8 cellular contexts compared by ENCODE assay signal in the genomic region with DNA sequence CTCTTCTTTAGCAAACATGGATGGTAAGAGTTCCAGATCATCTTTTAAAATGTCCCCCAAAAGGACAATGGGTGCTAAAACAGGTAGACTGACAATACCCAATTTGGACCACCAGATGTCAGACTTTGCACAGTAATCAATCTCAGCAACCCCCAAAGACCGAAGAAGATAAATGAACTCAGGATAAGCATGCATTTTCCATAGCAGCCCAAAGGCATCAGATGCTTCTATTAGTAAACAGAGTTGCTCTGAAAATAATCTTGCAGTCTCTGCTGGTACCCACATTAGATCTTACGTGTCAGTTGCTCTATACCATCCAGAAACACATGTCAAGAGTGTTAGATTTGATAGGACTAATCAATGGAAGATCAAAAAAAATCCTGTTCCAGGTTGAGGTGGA. TPM values are rescaled to one million over a fixed set of nuclear protein-coding genes. Genes with fewer than 3 reads are reported as not detected.
DNase-seq lines count a peak whose midpoint lies in the region; ATAC-seq and TF ChIP-seq lines count a peak whose summit lies in the region.

No MANE protein-coding gene starts in this region.

- intact Hi-C loops in colonic mucosa (cut with DNase I), result loop anchor here (5.0 to 10.0 kb wide), 3 partner anchors 63 to 555 kb away; no protein-coding TSS in a partner anchor
- intact Hi-C loops in right lobe of liver (cut with DNase I), result no loop called here
- intact Hi-C loops in tibial artery (cut with DNase I; ENCODE audit: low total_unique reads), result loop anchor here (5.0 kb wide), 1 partner anchor 63 kb away; no protein-coding TSS in a partner anchor

- ATAC-seq in GM21529 (IDR thresholded peaks at IDR 0.05; ENCODE audit: unreplicated experiment), result peak; percentile 73
- peak; percentile 81 to 91 (median 86) for ATAC-seq in right lobe of liver

- TF ChIP-seq RAD21 in SK-N-SH (IDR thresholded peaks at IDR 0.05; ENCODE audit: low read length), result peak; percentile 97

- H3K4me1 ChIP-seq in SK-N-SH (ENCODE audit: control insufficient read depth in 1 of 2, insufficient read depth in 2 of 2, low read depth in 1 of 2, low read length in 1 of 2), result peaks cover 18 to 29% of the 10 kb centered on the region in 2 experiments
- no peaks in the 10 kb centered on the region for H3K4me1 ChIP-seq in colonic mucosa
- H3K4me1 ChIP-seq in right lobe of liver, result no peaks in the 10 kb centered on the region
- peaks cover 0 to 7% (median 2%) of the 10 kb centered on the region in 4 donors for H3K4me1 ChIP-seq in tibial artery

- TF ChIP-seq CTCF in SK-N-SH (IDR thresholded peaks at IDR 0.05), result peak; percentile 78
- peak; percentile 56 for TF ChIP-seq CTCF in colonic mucosa (IDR thresholded peaks at IDR 0.05)
- peak; percentile 70 to 82 (median 72) for TF ChIP-seq CTCF in right lobe of liver (IDR thresholded peaks at IDR 0.05)
- TF ChIP-seq CTCF in tibial artery (IDR thresholded peaks at IDR 0.05), result peak; percentile 68 to 84

- H3F3A ChIP-seq in SK-N-SH (replicated peaks; ENCODE audit: insufficient read depth), result peaks cover 18% of the 10 kb centered on the region

- H3K4me3 ChIP-seq in SK-N-SH (ENCODE audit: low read depth in 2 of 2, low read length in 1 of 2), result no peak overlapping the region; a peak in 1 of 4 replicates
- no peak overlapping the region for H3K4me3 ChIP-seq in colonic mucosa
- H3K4me3 ChIP-seq in right lobe of liver, result no peak overlapping the region
- no peak overlapping the region for H3K4me3 ChIP-seq in tibial artery

- CTCF ChIA-PET in SK-N-SH (lab: Yijun Ruan, JAX), result interaction anchor here (0.6 to 11.8 kb wide), 40 partner anchors 9 to 1254 kb away, joined by 3 to 233 read pairs (median 4); no protein-coding TSS in a partner anchor

- no peak overlapping the region for H2AFZ ChIP-seq in SK-N-SH (ENCODE audit: low read depth)

- H3K36me3 ChIP-seq in SK-N-SH (replicated peaks in 1 of 2; ENCODE audit: control insufficient read depth in 1 of 2, insufficient read depth in 2 of 2, low read length in 1 of 2) (no peaks in the 10 kb centered on the region), colonic mucosa (no peaks in the 10 kb centered on the region), right lobe of liver (no peaks in the 10 kb centered on the region), tibial artery (no peaks in the 10 kb centered on the region)

- WGBS in SK-N-SH (ENCODE audit: low lambda C conversion rate), result 16% methylated on average over 2 of the region's 2 CpGs
- WGBS in right lobe of liver (ENCODE audit: insufficient coverage, low coverage, low lambda C conversion rate, missing lambda C conversion rate), result 3% methylated on average over 2 of the region's 2 CpGs

- H3K79me2 ChIP-seq in SK-N-SH (ENCODE audit: insufficient read depth), result no peaks in the 10 kb centered on the region

- no peak for TF ChIP-seq POLR2A in right lobe of liver (IDR thresholded peaks at IDR 0.05)

- POLR2A ChIA-PET in SK-N-SH (lab: Yijun Ruan, JAX), result no interaction called here

- H3K9me2 ChIP-seq in SK-N-SH, result no peaks in the 10 kb centered on the region

- DNase-seq in NCI-H524 (lab: John Stamatoyannopoulos, UW) (peak; percentile 34 to 72), NCI-H524 treated with DMSO at 0.1 percent for 48 hours (lab: John Stamatoyannopoulos, UW) (no peak), LoVo (ENCODE audit: low spot score) (peak; percentile 27), SK-N-SH (peak; percentile 45), colonic mucosa (peak; percentile 35), right lobe of liver (no peak), tibial artery (no peak)

- no peak overlapping the region for H3K9ac ChIP-seq in SK-N-SH
- H3K9ac ChIP-seq in colonic mucosa (ENCODE audit: low read depth in 2 of 2, low read length in 2 of 2), result no peak overlapping the region

- H3K27ac ChIP-seq in SK-N-SH (ENCODE audit: low read depth in 2 of 2, low read length in 1 of 2) (no peak overlapping the region), colonic mucosa (no peak overlapping the region), right lobe of liver (no peak overlapping the region), tibial artery (no peak overlapping the region)

- H3K4me2 ChIP-seq in SK-N-SH, result no peak overlapping the region

- no peak for TF ChIP-seq EP300 in SK-N-SH (IDR thresholded peaks at IDR 0.05; ENCODE audit: borderline replicate concordance in 1 of 2, low read depth in 1 of 2, low read length in 1 of 2)

- no peaks in the 10 kb centered on the region for H4K20me1 ChIP-seq in SK-N-SH (ENCODE audit: insufficient read depth)

- H3K27me3 ChIP-seq in SK-N-SH (ENCODE audit: insufficient read depth) (no peaks in the 10 kb centered on the region), colonic mucosa (no peaks in the 10 kb centered on the region), right lobe of liver (no peaks in the 10 kb centered on the region), tibial artery (no peaks in the 10 kb centered on the region)

- H3K9me3 ChIP-seq in SK-N-SH (no peaks in the 10 kb centered on the region), colonic mucosa (no peaks in the 10 kb centered on the region), right lobe of liver (no peaks in the 10 kb centered on the region), tibial artery (no peaks in the 10 kb centered on the region)

TF ChIP-seq in SK-N-SH, 30 proteins besides CTCF, POLR2A, EP300 and RAD21:
- TF ChIP-seq NFIC (IDR thresholded peaks at IDR 0.05; ENCODE audit: borderline replicate concordance) (no peak), GATA2 (CRISPR knock-in tag; IDR thresholded peaks at IDR 0.05) (peak; percentile 15; the same call in 1 of the 2 replicates), SIN3A (IDR thresholded peaks at IDR 0.05; ENCODE audit: borderline replicate concordance, low read depth, low read length) (no peak), POLR2AphosphoS5 (IDR thresholded peaks at IDR 0.05; ENCODE audit: low read depth, low read length) (no peak), MXI1 (IDR thresholded peaks at IDR 0.05; ENCODE audit: low read depth, low read length) (no peak), SMC3 (IDR thresholded peaks at IDR 0.05; ENCODE audit: low read depth, low read length) (peak; percentile 96), FOXJ3 (CRISPR knock-in tag; IDR thresholded peaks at IDR 0.05) (no peak), TCF12 (IDR thresholded peaks at IDR 0.05) (no peak), RCOR1 (IDR thresholded peaks at IDR 0.05; ENCODE audit: low read length) (0 out of 2 replicates have a peak, but pooled peaks have one; percentile 7), FOXM1 (IDR thresholded peaks at IDR 0.05; ENCODE audit: low read depth) (no peak), GABPA (IDR thresholded peaks at IDR 0.05; ENCODE audit: low read depth) (no peak), CHD2 (IDR thresholded peaks at IDR 0.05; ENCODE audit: low read length, partially characterized antibody) (peak; percentile 0)
- TF ChIP-seq, protein P1, sequence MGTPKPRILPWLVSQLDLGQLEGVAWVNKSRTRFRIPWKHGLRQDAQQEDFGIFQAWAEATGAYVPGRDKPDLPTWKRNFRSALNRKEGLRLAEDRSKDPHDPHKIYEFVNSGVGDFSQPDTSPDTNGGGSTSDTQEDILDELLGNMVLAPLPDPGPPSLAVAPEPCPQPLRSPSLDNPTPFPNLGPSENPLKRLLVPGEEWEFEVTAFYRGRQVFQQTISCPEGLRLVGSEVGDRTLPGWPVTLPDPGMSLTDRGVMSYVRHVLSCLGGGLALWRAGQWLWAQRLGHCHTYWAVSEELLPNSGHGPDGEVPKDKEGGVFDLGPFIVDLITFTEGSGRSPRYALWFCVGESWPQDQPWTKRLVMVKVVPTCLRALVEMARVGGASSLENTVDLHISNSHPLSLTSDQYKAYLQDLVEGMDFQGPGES (IDR thresholded peaks at IDR 0.05; ENCODE audit: low read depth, low read length), result no peak
- TF ChIP-seq, protein P2, sequence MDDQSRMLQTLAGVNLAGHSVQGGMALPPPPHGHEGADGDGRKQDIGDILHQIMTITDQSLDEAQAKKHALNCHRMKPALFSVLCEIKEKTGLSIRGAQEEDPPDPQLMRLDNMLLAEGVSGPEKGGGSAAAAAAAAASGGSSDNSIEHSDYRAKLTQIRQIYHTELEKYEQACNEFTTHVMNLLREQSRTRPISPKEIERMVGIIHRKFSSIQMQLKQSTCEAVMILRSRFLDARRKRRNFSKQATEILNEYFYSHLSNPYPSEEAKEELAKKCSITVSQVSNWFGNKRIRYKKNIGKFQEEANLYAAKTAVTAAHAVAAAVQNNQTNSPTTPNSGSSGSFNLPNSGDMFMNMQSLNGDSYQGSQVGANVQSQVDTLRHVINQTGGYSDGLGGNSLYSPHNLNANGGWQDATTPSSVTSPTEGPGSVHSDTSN (IDR thresholded peaks at IDR 0.05), result no peak

RNA-seq across cellular contexts. Expression of a gene that starts 20.6 kb away (rescaled TPM):
- 2.1 and 3.2 TPM in 2 replicates for polyA plus RNA-seq in SK-N-SH (2012; rRNA removed)
- polyA plus RNA-seq in SK-N-SH (2012; cell fraction: cytosol; rRNA removed), result 2.8 and 2.9 TPM in 2 replicates
- 2.0 and 3.2 TPM in 2 replicates for polyA plus RNA-seq in SK-N-SH (2012; cell fraction: nucleus; rRNA removed)
- total RNA-seq in colonic mucosa (under 1 TPM; 0.13 to 0.44 TPM), right lobe of liver (not detected)

Comparison
In these comparisons a context has a peak if more than half of its experiments do, and no peak if none do; other contexts are left out.
1. DNase-seq: peak in NCI-H524 (2 of 2), LoVo (single experiment), SK-N-SH (single experiment) and colonic mucosa (single experiment); none in NCI-H524 treated with DMSO at 0.1 percent for 48 hours (single experiment), right lobe of liver (0 of 3) and tibial artery (0 of 2).
2. intact Hi-C loops: an anchor here in colonic mucosa (5.0 to 10.0 kb wide) and tibial artery (5.0 kb wide); none called in right lobe of liver.
3. Peak in every context shown above with its lines, with median percentiles within 50 percentile points of each other: CTCF ChIP-seq.